ENCODE assay signal across 1 cellular context in the genomic region with DNA sequence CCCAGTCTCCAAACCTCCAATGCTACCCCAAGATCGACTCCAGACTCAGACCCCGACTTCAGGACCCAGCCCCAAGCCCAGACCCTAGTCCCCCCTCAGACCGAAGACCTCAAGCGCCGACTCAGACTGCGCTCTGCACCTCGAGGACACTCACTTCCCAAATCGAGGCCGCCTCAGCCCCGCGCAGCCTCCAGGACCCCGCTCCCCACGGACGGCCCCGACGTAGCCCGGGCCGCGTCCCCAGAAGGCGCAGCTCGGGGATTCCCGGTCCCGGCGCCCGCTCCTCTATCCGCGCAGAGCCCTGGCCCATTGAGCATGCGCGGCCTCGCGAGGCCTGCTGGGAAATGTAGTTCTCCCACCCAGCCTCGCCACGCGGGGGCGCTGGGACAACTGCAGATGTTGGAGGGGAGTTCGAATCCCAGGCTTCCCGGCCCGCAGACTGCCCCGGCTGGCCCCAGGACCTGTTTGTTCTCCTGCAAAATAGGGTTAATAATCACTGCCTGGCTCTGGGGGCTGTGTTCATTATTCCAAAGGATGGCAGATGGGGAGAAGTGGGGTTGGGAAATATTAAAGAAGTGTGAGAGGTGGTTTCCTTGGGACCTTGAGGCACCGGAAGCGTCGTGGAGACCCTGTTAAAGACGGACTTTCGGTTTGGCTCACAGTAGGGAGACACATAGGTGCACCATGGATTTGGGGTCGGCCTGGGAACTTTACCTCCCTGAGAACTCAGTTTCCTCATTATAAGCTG.
TF ChIP-seq lines count a peak whose summit lies in the region.

A gene with protein sequence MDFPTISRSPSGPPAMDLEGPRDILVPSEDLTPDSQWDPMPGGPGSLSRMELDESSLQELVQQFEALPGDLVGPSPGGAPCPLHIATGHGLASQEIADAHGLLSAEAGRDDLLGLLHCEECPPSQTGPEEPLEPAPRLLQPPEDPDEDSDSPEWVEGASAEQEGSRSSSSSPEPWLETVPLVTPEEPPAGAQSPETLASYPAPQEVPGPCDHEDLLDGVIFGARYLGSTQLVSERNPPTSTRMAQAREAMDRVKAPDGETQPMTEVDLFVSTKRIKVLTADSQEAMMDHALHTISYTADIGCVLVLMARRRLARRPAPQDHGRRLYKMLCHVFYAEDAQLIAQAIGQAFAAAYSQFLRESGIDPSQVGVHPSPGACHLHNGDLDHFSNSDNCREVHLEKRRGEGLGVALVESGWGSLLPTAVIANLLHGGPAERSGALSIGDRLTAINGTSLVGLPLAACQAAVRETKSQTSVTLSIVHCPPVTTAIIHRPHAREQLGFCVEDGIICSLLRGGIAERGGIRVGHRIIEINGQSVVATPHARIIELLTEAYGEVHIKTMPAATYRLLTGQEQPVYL (minus strand): TSS at position 311 of the 748 bp plus-strand sequence. CDS start 1,428 bp downstream, outside the sequence.

TF ChIP-seq in HepG2, 621 proteins besides CTCF, POLR2A, EP300 and RAD21 (continued from another document and continues in another):
- TF ChIP-seq, protein P1, sequence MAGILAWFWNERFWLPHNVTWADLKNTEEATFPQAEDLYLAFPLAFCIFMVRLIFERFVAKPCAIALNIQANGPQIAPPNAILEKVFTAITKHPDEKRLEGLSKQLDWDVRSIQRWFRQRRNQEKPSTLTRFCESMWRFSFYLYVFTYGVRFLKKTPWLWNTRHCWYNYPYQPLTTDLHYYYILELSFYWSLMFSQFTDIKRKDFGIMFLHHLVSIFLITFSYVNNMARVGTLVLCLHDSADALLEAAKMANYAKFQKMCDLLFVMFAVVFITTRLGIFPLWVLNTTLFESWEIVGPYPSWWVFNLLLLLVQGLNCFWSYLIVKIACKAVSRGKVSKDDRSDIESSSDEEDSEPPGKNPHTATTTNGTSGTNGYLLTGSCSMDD (CRISPR knock-in tag; IDR thresholded peaks at IDR 0.05) = no peak
- TF ChIP-seq ARID2 (CRISPR knock-in tag; IDR thresholded peaks at IDR 0.05; ENCODE audit: borderline replicate concordance) = no peak
- peak; percentile 10; the same call in 1 of the 2 replicates for TF ChIP-seq NCOR1 (IDR thresholded peaks at IDR 0.05; ENCODE audit: borderline replicate concordance, low read length)
- 0 out of 2 replicates have a peak, but pooled peaks have one; percentile 74 for TF ChIP-seq PCBP1 (IDR thresholded peaks at IDR 0.05; ENCODE audit: borderline replicate concordance, low read depth, low read length)
- peak; percentile 46 for TF ChIP-seq ZBTB25 (CRISPR knock-in tag; IDR thresholded peaks at IDR 0.05)
- peak; percentile 95 for TF ChIP-seq ADNP (CRISPR knock-in tag; IDR thresholded peaks at IDR 0.05)
- no peak for TF ChIP-seq NFATC3 (CRISPR knock-in tag; IDR thresholded peaks at IDR 0.05)
- TF ChIP-seq CHD4 (IDR thresholded peaks at IDR 0.05; ENCODE audit: borderline replicate concordance, low read length) = peak; percentile 93
- TF ChIP-seq ZNF737 (CRISPR knock-in tag; IDR thresholded peaks at IDR 0.05; ENCODE audit: borderline replicate concordance) = no peak
- TF ChIP-seq ZNF280D (CRISPR knock-in tag; IDR thresholded peaks at IDR 0.05) = no peak
- TF ChIP-seq, protein P2, sequence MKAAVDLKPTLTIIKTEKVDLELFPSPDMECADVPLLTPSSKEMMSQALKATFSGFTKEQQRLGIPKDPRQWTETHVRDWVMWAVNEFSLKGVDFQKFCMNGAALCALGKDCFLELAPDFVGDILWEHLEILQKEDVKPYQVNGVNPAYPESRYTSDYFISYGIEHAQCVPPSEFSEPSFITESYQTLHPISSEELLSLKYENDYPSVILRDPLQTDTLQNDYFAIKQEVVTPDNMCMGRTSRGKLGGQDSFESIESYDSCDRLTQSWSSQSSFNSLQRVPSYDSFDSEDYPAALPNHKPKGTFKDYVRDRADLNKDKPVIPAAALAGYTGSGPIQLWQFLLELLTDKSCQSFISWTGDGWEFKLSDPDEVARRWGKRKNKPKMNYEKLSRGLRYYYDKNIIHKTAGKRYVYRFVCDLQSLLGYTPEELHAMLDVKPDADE (CRISPR knock-in tag; IDR thresholded peaks at IDR 0.05) = no peak; the same call in 1 of the 2 replicates
- no peak for TF ChIP-seq JUNB (CRISPR knock-in tag; IDR thresholded peaks at IDR 0.05; ENCODE audit: borderline replicate concordance)
- peak; percentile 63; the same call in 1 of the 2 replicates for TF ChIP-seq EHMT2 (IDR thresholded peaks at IDR 0.05; ENCODE audit: borderline replicate concordance, low read depth, low read length)
- peak; percentile 87 for TF ChIP-seq ARID4A (CRISPR knock-in tag; IDR thresholded peaks at IDR 0.05; ENCODE audit: borderline replicate concordance)
- no peak for TF ChIP-seq EZH2 (conservative IDR thresholded peaks at IDR 0.05; ENCODE audit: low read depth, low read length)
- peak; percentile 63; the same call in 1 of the 2 replicates for TF ChIP-seq ZSCAN31 (CRISPR knock-in tag; IDR thresholded peaks at IDR 0.05; ENCODE audit: low read depth)
- no peak for TF ChIP-seq SP2 (CRISPR knock-in tag; IDR thresholded peaks at IDR 0.05)
- TF ChIP-seq HDAC6 (IDR thresholded peaks at IDR 0.05; ENCODE audit: low read depth, low read length) = no peak
- TF ChIP-seq, protein P3, sequence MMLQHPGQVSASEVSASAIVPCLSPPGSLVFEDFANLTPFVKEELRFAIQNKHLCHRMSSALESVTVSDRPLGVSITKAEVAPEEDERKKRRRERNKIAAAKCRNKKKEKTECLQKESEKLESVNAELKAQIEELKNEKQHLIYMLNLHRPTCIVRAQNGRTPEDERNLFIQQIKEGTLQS (CRISPR knock-in tag; IDR thresholded peaks at IDR 0.05) = no peak
- TF ChIP-seq NCOA5 (CRISPR knock-in tag; IDR thresholded peaks at IDR 0.05) = no peak
- TF ChIP-seq, protein P4, sequence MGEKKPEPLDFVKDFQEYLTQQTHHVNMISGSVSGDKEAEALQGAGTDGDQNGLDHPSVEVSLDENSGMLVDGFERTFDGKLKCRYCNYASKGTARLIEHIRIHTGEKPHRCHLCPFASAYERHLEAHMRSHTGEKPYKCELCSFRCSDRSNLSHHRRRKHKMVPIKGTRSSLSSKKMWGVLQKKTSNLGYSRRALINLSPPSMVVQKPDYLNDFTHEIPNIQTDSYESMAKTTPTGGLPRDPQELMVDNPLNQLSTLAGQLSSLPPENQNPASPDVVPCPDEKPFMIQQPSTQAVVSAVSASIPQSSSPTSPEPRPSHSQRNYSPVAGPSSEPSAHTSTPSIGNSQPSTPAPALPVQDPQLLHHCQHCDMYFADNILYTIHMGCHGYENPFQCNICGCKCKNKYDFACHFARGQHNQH (CRISPR knock-in tag; IDR thresholded peaks at IDR 0.05) = peak; percentile 18; the same call in 1 of the 2 replicates
- peak; percentile 52 for TF ChIP-seq ZBTB33 (CRISPR knock-in tag; IDR thresholded peaks at IDR 0.05)
- TF ChIP-seq ZNF207 (IDR thresholded peaks at IDR 0.05; ENCODE audit: borderline replicate concordance) = no peak
- 0 out of 2 replicates have a peak, but pooled peaks have one; percentile 48 for TF ChIP-seq SALL2 (CRISPR knock-in tag; IDR thresholded peaks at IDR 0.05)
- no peak for TF ChIP-seq STAT5B (CRISPR knock-in tag; IDR thresholded peaks at IDR 0.05)
- TF ChIP-seq, protein P5, sequence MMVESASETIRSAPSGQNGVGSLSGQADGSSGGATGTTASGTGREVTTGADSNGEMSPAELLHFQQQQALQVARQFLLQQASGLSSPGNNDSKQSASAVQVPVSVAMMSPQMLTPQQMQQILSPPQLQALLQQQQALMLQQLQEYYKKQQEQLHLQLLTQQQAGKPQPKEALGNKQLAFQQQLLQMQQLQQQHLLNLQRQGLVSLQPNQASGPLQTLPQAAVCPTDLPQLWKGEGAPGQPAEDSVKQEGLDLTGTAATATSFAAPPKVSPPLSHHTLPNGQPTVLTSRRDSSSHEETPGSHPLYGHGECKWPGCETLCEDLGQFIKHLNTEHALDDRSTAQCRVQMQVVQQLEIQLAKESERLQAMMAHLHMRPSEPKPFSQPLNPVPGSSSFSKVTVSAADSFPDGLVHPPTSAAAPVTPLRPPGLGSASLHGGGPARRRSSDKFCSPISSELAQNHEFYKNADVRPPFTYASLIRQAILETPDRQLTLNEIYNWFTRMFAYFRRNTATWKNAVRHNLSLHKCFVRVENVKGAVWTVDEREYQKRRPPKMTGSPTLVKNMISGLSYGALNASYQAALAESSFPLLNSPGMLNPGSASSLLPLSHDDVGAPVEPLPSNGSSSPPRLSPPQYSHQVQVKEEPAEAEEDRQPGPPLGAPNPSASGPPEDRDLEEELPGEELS (CRISPR knock-in tag; IDR thresholded peaks at IDR 0.05) = peak; percentile 53; the same call in 1 of the 2 replicates
- TF ChIP-seq ZNF136 (CRISPR knock-in tag; IDR thresholded peaks at IDR 0.05; ENCODE audit: low read depth) = 0 out of 2 replicates have a peak, but pooled peaks have one; percentile 13
- TF ChIP-seq MTA3 (CRISPR knock-in tag; IDR thresholded peaks at IDR 0.05) = no peak
- no peak for TF ChIP-seq GPBP1L1 (CRISPR knock-in tag; IDR thresholded peaks at IDR 0.05)
